ENCODE assay signal across 23 cellular contexts in the genomic region with DNA sequence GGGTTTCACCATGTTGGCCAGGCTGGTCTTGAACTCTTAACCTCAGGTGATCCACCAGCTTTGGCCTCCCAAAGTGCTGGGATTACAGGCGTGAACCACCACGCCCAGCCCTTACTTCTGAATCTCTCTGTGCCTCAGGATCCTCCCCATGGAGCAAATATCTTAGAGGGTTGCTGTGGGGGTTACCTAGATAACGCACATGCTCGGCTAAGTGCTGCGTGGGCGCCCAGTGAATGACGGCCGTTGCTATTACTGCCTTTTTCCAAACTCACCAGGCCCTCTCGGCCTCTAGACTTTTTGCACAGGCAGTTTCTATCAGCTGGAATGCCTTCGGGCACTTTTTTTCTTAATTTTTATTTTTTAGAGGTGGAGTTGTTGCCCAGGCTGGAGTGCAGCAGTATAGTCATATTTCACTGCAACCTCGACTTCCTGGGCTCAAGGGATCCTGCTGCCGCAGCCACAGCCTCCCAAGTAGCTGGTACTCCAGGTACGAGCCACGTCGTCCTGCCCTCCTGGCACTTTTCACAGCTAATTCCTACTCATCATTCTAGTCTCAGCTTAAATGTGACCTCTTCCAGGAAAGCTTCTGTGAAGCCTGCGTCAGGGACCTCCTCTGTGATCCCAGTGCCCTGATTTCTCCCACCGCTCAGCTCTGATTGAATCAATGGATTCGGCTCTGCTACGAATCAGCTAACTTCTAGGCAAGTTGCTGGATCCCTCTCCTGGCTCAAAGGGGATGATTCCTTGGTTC. TPM values are rescaled to one million over a fixed set of nuclear protein-coding genes. Genes with fewer than 3 reads are reported as not detected.
DNase-seq lines count a peak whose midpoint lies in the region; ATAC-seq, FAIRE-seq and TF ChIP-seq lines count a peak whose summit lies in the region.
"Had no signal": no experiment of that assay in that cellular context is flagged by ENCODE, and none has a peak within 500 bp of the region (broad histone marks: within the 10 kb centered on the region; RNA-seq: fewer than 3 reads in every experiment).

No MANE protein-coding gene starts in this region.

- H3K27me3 ChIP-seq in upper lobe of right lung, result no peaks in the 10 kb centered on the region
- H3K27me3 ChIP-seq: cardiac muscle cell, esophagus muscularis mucosa had no signal

- no peak for TF ChIP-seq CTCF in WTC11 (IDR thresholded peaks at IDR 0.05)
- TF ChIP-seq CTCF in kidney (IDR thresholded peaks at IDR 0.05; ENCODE audit: borderline replicate concordance, extremely low read depth, insufficient read depth), result no peak
- TF ChIP-seq CTCF in upper lobe of right lung (IDR thresholded peaks at IDR 0.05), result no peak

- H3K4me3 Mint-ChIP-seq in WTC11, result peak overlapping the region; percentile 68
- no peak overlapping the region for H3K4me3 Mint-ChIP-seq in activated T-helper 1 cell treated with anti-CD3 and anti-CD28 coated beads, Interleukin-12 subunit alpha, Interleukin-12 subunit beta, Interleukin-2, Interleukin-4 antibody, amounts not matched to agents 30 ng/mL and 10 ng/mL and 1 ng/mL, durations not matched to agents 14 hours and 24 hours and 36 hours
- H3K4me3 Mint-ChIP-seq: activated T-helper 17 cell treated with anti-CD3 and anti-CD28 coated beads, Interleukin-2, amount 50 U/mL, for 72 hours; CD4-positive, CD25-positive, alpha-beta regulatory T cell had no signal

- ATAC-seq in Right ventricle myocardium superior (ENCODE audit: poor library complexity) (no peak), WTC11 (no peak), upper lobe of right lung (no peak), GM18861 (IDR thresholded peaks at IDR 0.05; ENCODE audit: unreplicated experiment) (no peak)
- ATAC-seq: activated CD4-positive, CD25-positive, alpha-beta regulatory T cell treated with anti-CD3 and anti-CD28 coated beads, Interleukin-2, amount 50 U/mL, for 24 hours; activated T-helper 17 cell treated with anti-CD3 and anti-CD28 coated beads, Interleukin-2, amount 50 U/mL, for 72 hours had no signal

- no peaks in the 10 kb centered on the region for H3K9me3 Mint-ChIP-seq in WTC11
- no peaks in the 10 kb centered on the region for H3K9me3 Mint-ChIP-seq in activated T-helper 1 cell treated with anti-CD3 and anti-CD28 coated beads, Interleukin-12 subunit alpha, Interleukin-12 subunit beta, Interleukin-2, Interleukin-4 antibody, amounts not matched to agents 30 ng/mL and 10 ng/mL and 1 ng/mL, durations not matched to agents 14 hours and 24 hours and 36 hours
- H3K9me3 Mint-ChIP-seq: activated T-helper 17 cell treated with anti-CD3 and anti-CD28 coated beads, Interleukin-2, amount 50 U/mL, for 72 hours; CD4-positive, CD25-positive, alpha-beta regulatory T cell had no signal

- H3K27me3 Mint-ChIP-seq in WTC11 (ENCODE audit: low read depth), result peaks cover 24% of the 10 kb centered on the region
- no peaks in the 10 kb centered on the region for H3K27me3 Mint-ChIP-seq in activated T-helper 1 cell treated with anti-CD3 and anti-CD28 coated beads, Interleukin-12 subunit alpha, Interleukin-12 subunit beta, Interleukin-2, Interleukin-4 antibody, amounts not matched to agents 30 ng/mL and 10 ng/mL and 1 ng/mL, durations not matched to agents 14 hours and 24 hours and 36 hours (ENCODE audit: insufficient read depth)
- H3K27me3 Mint-ChIP-seq: activated T-helper 17 cell treated with anti-CD3 and anti-CD28 coated beads, Interleukin-2, amount 50 U/mL, for 72 hours; CD4-positive, CD25-positive, alpha-beta regulatory T cell had no signal

- peak; percentile 13 for DNase-seq in Right ventricle myocardium superior
- DNase-seq in cardiac septum (ENCODE audit: low spot score), result no peak
- no peak for DNase-seq in WTC11 (ENCODE audit: low spot score)
- DNase-seq in kidney, result peak; percentile 43
- peak; percentile 33 for DNase-seq in upper lobe of right lung
- DNase-seq in SHP77 (lab: John Stamatoyannopoulos, UW), result no peak
- DNase-seq in activated T-helper 1 cell treated with anti-CD3 and anti-CD28 coated beads, Interleukin-12 subunit alpha, Interleukin-12 subunit beta, Interleukin-2, Interleukin-4 antibody, amounts not matched to agents 30 ng/mL and 10 ng/mL and 1 ng/mL, durations not matched to agents 14 hours and 24 hours and 36 hours (ENCODE audit: low spot score), result no peak
- DNase-seq: ACHN; amniotic stem cell; CD4-positive, CD25-positive, alpha-beta regulatory T cell; DMS79; effector CD4-positive, alpha-beta T cell; GOT3; NCI-H2107; NCI-H524; SIG-M5 had no signal

- H3K27ac Mint-ChIP-seq in WTC11, result peak overlapping the region; percentile 77
- no peak overlapping the region for H3K27ac Mint-ChIP-seq in activated T-helper 1 cell treated with anti-CD3 and anti-CD28 coated beads, Interleukin-12 subunit alpha, Interleukin-12 subunit beta, Interleukin-2, Interleukin-4 antibody, amounts not matched to agents 30 ng/mL and 10 ng/mL and 1 ng/mL, durations not matched to agents 14 hours and 24 hours and 36 hours
- H3K27ac Mint-ChIP-seq: activated T-helper 17 cell treated with anti-CD3 and anti-CD28 coated beads, Interleukin-2, amount 50 U/mL, for 72 hours; CD4-positive, CD25-positive, alpha-beta regulatory T cell had no signal

- H3K27ac ChIP-seq in kidney (ENCODE audit: low read depth in 2 of 2, low read length in 2 of 2), result no peak overlapping the region
- no peak overlapping the region for H3K27ac ChIP-seq in upper lobe of right lung
- H3K27ac ChIP-seq: cardiac muscle cell, esophagus muscularis mucosa had no signal

- no peak for FAIRE-seq in kidney (lab: Jason Lieb, UNC)

- CTCF ChIA-PET in WTC11 (lab: Charles Lee), result interaction anchor here (0.6 to 3.6 kb wide), 18 partner anchors 9 to 277 kb away, joined by 3 to 62 read pairs (median 7); a partner anchor contains a TSS

- H3K9me3 ChIP-seq in kidney (ENCODE audit: control insufficient read depth in 1 of 2, low read length in 2 of 2) (no peaks in the 10 kb centered on the region), upper lobe of right lung (no peaks in the 10 kb centered on the region)
- H3K9me3 ChIP-seq: esophagus muscularis mucosa had no signal

- H3K36me3 ChIP-seq in kidney (ENCODE audit: control insufficient read depth in 1 of 2, insufficient read depth in 2 of 2, low read length in 2 of 2) (no peaks in the 10 kb centered on the region), upper lobe of right lung (no peaks in the 10 kb centered on the region)
- H3K36me3 ChIP-seq: cardiac muscle cell had no signal

- intact Hi-C loops in Right ventricle myocardium superior (cut with DNase I) (no loop called here), cardiac septum (cut with DNase I) (no loop called here), kidney (cut with DNase I) (no loop called here), upper lobe of right lung (cut with DNase I) (no loop called here)
- intact Hi-C loops in activated T-helper 1 cell treated with anti-CD3 and anti-CD28 coated beads, Interleukin-12 subunit alpha, Interleukin-12 subunit beta, Interleukin-2, Interleukin-4 antibody, amounts not matched to agents 30 ng/mL and 10 ng/mL and 1 ng/mL, durations not matched to agents 14 hours and 24 hours and 36 hours (cut with micrococcal nuclease), result no loop called here

- H3K4me1 ChIP-seq in kidney (ENCODE audit: control insufficient read depth in 1 of 2, insufficient read depth in 1 of 2, low read depth in 1 of 2, low read length in 2 of 2) (peaks cover 4 to 11% of the 10 kb centered on the region in 2 donors), upper lobe of right lung (peaks cover 20% of the 10 kb centered on the region)

- peaks cover 49% of the 10 kb centered on the region for H3K4me1 Mint-ChIP-seq in WTC11
- H3K4me1 Mint-ChIP-seq in activated T-helper 1 cell treated with anti-CD3 and anti-CD28 coated beads, Interleukin-12 subunit alpha, Interleukin-12 subunit beta, Interleukin-2, Interleukin-4 antibody, amounts not matched to agents 30 ng/mL and 10 ng/mL and 1 ng/mL, durations not matched to agents 14 hours and 24 hours and 36 hours (ENCODE audit: low read depth), result peaks cover 39% of the 10 kb centered on the region

- H3K9ac ChIP-seq in kidney (ENCODE audit: low read length in 2 of 2), result no peak overlapping the region

- H3K4me3 ChIP-seq in kidney (ENCODE audit: low read length in 2 of 2), result no peak overlapping the region
- no peak overlapping the region for H3K4me3 ChIP-seq in upper lobe of right lung
- H3K4me3 ChIP-seq: cardiac muscle cell, esophagus muscularis mucosa had no signal

- H3K36me3 Mint-ChIP-seq in WTC11, result no peaks in the 10 kb centered on the region
- H3K36me3 Mint-ChIP-seq in activated T-helper 1 cell treated with anti-CD3 and anti-CD28 coated beads, Interleukin-12 subunit alpha, Interleukin-12 subunit beta, Interleukin-2, Interleukin-4 antibody, amounts not matched to agents 30 ng/mL and 10 ng/mL and 1 ng/mL, durations not matched to agents 14 hours and 24 hours and 36 hours (ENCODE audit: low read depth), result peaks cover 8% of the 10 kb centered on the region
- H3K36me3 Mint-ChIP-seq: CD4-positive, CD25-positive, alpha-beta regulatory T cell had no signal

- POLR2A ChIA-PET in WTC11 (lab: Charles Lee), result interaction anchor here (0.6 to 1.9 kb wide), 3 partner anchors 9 to 21 kb away, joined by 3 to 11 read pairs (median 6); a partner anchor contains a TSS

TF ChIP-seq in WTC11, 78 proteins besides CTCF, POLR2A, EP300 and RAD21 (continues in another document):
- TF ChIP-seq TEAD1 (CRISPR knock-in tag; IDR thresholded peaks at IDR 0.05), result no peak
- no peak for TF ChIP-seq ZNF671 (CRISPR knock-in tag; IDR thresholded peaks at IDR 0.05)

RNA-seq across cellular contexts. Expression of a gene that starts 8.6 kb away (rescaled TPM):
- 10.5 TPM for total RNA-seq in Right ventricle myocardium superior
- total RNA-seq in cardiac septum, result 5.5 TPM
- total RNA-seq in WTC11 (2021), result 5.2 to 7.1 TPM (median 6.8 TPM) in 3 replicates
- total RNA-seq in kidney, result 11.9 TPM
- polyA plus RNA-seq in kidney (ENCODE audit: insufficient read depth, low read depth, low replicate concordance), result 5.7 TPM
- 11.3 TPM for total RNA-seq in upper lobe of right lung
- total RNA-seq in activated T-helper 1 cell treated with anti-CD3 and anti-CD28 coated beads, Interleukin-12 subunit alpha, Interleukin-12 subunit beta, Interleukin-2, Interleukin-4 antibody, amounts not matched to agents 30 ng/mL and 10 ng/mL and 1 ng/mL, durations not matched to agents 14 hours and 24 hours and 36 hours, result 5.7 and 7.3 TPM in 2 replicates

RNA-seq across cellular contexts. Expression of a gene that starts 14.7 kb away (rescaled TPM):
- total RNA-seq in Right ventricle myocardium superior, result 0.05 TPM
- 0.35 TPM for total RNA-seq in cardiac septum
- total RNA-seq in WTC11 (2021), result 9.1 to 9.9 TPM (median 9.5 TPM) in 3 replicates
- 2.2 TPM for total RNA-seq in kidney
- 0.15 TPM for polyA plus RNA-seq in kidney (ENCODE audit: insufficient read depth, low read depth, low replicate concordance)
- total RNA-seq in upper lobe of right lung, result 1.9 TPM
- 5.8 and 7.4 TPM in 2 replicates for total RNA-seq in activated T-helper 1 cell treated with anti-CD3 and anti-CD28 coated beads, Interleukin-12 subunit alpha, Interleukin-12 subunit beta, Interleukin-2, Interleukin-4 antibody, amounts not matched to agents 30 ng/mL and 10 ng/mL and 1 ng/mL, durations not matched to agents 14 hours and 24 hours and 36 hours
- total RNA-seq: cardiac muscle cell, glomerular endothelial cell, renal cortical epithelial cell had no signal
- polyA plus RNA-seq: cardiac muscle cell had no signal

RNA-seq across cellular contexts. Expression of a gene that starts 41.5 kb away (rescaled TPM):
- total RNA-seq in Right ventricle myocardium superior (7.5 TPM), cardiac septum (11.5 TPM), WTC11 (2021) (21.8 to 25.0 TPM (median 21.9 TPM) in 3 replicates), kidney (63.7 TPM), upper lobe of right lung (55.1 TPM)
- polyA plus RNA-seq in kidney (ENCODE audit: insufficient read depth, low read depth, low replicate concordance), result 57.2 TPM
- total RNA-seq in activated T-helper 1 cell treated with anti-CD3 and anti-CD28 coated beads, Interleukin-12 subunit alpha, Interleukin-12 subunit beta, Interleukin-2, Interleukin-4 antibody, amounts not matched to agents 30 ng/mL and 10 ng/mL and 1 ng/mL, durations not matched to agents 14 hours and 24 hours and 36 hours, result 4.4 and 4.9 TPM in 2 replicates

Comparison
In these comparisons a context has a peak if more than half of its experiments do, and no peak if none do; other contexts are left out.
1. DNase-seq: peak in Right ventricle myocardium superior (single experiment), kidney (single experiment) and upper lobe of right lung (single experiment); none in cardiac septum (single experiment), WTC11 (single experiment), SHP77 (0 of 2) and activated T-helper 1 cell treated with anti-CD3 and anti-CD28 coated beads, Interleukin-12 subunit alpha, Interleukin-12 subunit beta, Interleukin-2, Interleukin-4 antibody, amounts not matched to agents 30 ng/mL and 10 ng/mL and 1 ng/mL, durations not matched to agents 14 hours and 24 hours and 36 hours (single experiment).